ENCODE assay signal across 1 cellular context in the genomic region with DNA sequence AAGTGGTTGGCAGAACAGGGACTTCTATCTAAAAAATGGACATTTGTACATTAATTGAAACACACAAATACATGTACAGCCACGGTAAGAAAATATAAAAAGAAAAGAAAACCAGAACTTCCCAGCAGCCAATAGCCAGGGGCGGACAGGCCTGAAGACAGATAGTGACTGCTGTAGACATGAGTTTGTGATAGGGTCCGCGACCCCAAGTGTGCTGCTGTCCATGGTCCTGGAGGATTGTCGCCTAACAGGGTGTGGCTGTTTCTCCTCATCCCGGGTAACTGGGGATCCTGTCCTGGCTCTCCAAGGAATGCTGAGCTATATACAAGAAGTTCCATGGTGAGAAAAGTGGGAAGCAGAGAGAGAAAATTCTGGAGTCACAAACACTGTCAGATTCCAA.
TF ChIP-seq lines count a peak whose summit lies in the region.

No MANE protein-coding gene starts in this region.

TF ChIP-seq in HepG2, 621 proteins besides CTCF, POLR2A, EP300 and RAD21 (continued from another document):
- TF ChIP-seq, protein P1, sequence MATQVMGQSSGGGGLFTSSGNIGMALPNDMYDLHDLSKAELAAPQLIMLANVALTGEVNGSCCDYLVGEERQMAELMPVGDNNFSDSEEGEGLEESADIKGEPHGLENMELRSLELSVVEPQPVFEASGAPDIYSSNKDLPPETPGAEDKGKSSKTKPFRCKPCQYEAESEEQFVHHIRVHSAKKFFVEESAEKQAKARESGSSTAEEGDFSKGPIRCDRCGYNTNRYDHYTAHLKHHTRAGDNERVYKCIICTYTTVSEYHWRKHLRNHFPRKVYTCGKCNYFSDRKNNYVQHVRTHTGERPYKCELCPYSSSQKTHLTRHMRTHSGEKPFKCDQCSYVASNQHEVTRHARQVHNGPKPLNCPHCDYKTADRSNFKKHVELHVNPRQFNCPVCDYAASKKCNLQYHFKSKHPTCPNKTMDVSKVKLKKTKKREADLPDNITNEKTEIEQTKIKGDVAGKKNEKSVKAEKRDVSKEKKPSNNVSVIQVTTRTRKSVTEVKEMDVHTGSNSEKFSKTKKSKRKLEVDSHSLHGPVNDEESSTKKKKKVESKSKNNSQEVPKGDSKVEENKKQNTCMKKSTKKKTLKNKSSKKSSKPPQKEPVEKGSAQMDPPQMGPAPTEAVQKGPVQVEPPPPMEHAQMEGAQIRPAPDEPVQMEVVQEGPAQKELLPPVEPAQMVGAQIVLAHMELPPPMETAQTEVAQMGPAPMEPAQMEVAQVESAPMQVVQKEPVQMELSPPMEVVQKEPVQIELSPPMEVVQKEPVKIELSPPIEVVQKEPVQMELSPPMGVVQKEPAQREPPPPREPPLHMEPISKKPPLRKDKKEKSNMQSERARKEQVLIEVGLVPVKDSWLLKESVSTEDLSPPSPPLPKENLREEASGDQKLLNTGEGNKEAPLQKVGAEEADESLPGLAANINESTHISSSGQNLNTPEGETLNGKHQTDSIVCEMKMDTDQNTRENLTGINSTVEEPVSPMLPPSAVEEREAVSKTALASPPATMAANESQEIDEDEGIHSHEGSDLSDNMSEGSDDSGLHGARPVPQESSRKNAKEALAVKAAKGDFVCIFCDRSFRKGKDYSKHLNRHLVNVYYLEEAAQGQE (IDR thresholded peaks at IDR 0.05; ENCODE audit: borderline replicate concordance in 1 of 2, low read depth in 1 of 2, low read length in 2 of 2): peak; percentile 78 to 94
